Comparison of ENCODE assay signal across 1 cellular context in the genomic region with DNA sequence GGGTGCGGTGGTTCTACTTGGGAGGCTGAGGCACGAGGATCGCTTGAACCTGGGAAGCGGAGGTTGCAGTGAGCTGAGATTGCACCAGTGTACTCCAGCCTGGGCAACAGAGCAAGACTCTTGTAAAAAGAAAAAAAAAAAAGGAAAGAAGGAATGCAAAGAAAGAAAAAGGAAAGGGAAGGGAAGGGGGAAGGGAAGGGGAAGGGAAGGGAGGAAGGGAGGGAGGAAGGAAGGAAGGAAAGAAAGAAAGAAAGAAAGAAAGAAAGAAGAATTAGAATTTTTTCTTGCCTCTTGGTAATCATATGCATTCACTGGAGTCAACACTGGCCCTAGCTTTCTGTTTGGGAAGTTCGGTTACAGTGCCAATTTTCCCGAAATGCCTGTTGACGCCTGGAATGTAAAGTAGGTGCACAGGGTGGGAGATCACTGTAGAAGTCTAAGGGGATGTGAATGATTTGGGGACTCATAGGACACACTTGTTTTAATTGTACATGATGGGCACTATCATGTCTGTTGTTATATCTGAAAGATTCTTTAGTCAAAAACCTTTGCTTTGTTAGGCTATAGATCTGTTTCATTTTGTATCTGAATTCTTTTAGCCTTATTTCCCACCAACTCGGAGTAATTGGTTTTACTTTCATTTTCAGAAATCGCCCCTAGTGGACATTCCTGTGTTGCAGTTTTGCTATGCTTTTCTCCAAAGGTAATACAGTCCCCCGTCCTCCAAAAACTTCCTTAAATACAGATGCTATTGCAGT.
TF ChIP-seq lines count a peak whose summit lies in the region.

No MANE protein-coding gene starts in this region.

TF ChIP-seq in K562, 482 proteins besides CTCF, POLR2A, EP300 and RAD21 (continued from another document):
- TF ChIP-seq, protein P1, sequence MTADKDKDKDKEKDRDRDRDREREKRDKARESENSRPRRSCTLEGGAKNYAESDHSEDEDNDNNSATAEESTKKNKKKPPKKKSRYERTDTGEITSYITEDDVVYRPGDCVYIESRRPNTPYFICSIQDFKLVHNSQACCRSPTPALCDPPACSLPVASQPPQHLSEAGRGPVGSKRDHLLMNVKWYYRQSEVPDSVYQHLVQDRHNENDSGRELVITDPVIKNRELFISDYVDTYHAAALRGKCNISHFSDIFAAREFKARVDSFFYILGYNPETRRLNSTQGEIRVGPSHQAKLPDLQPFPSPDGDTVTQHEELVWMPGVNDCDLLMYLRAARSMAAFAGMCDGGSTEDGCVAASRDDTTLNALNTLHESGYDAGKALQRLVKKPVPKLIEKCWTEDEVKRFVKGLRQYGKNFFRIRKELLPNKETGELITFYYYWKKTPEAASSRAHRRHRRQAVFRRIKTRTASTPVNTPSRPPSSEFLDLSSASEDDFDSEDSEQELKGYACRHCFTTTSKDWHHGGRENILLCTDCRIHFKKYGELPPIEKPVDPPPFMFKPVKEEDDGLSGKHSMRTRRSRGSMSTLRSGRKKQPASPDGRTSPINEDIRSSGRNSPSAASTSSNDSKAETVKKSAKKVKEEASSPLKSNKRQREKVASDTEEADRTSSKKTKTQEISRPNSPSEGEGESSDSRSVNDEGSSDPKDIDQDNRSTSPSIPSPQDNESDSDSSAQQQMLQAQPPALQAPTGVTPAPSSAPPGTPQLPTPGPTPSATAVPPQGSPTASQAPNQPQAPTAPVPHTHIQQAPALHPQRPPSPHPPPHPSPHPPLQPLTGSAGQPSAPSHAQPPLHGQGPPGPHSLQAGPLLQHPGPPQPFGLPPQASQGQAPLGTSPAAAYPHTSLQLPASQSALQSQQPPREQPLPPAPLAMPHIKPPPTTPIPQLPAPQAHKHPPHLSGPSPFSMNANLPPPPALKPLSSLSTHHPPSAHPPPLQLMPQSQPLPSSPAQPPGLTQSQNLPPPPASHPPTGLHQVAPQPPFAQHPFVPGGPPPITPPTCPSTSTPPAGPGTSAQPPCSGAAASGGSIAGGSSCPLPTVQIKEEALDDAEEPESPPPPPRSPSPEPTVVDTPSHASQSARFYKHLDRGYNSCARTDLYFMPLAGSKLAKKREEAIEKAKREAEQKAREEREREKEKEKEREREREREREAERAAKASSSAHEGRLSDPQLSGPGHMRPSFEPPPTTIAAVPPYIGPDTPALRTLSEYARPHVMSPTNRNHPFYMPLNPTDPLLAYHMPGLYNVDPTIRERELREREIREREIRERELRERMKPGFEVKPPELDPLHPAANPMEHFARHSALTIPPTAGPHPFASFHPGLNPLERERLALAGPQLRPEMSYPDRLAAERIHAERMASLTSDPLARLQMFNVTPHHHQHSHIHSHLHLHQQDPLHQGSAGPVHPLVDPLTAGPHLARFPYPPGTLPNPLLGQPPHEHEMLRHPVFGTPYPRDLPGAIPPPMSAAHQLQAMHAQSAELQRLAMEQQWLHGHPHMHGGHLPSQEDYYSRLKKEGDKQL (CRISPR knock-in tag; IDR thresholded peaks at IDR 0.05; ENCODE audit: borderline replicate concordance) = no peak
- TF ChIP-seq NFE2L1 (tag; IDR thresholded peaks at IDR 0.05; ENCODE audit: borderline replicate concordance, low read depth) = no peak
- TF ChIP-seq LARP7 (IDR thresholded peaks at IDR 0.05) = 0 out of 2 replicates have a peak, but pooled peaks have one; percentile 69
- TF ChIP-seq KDM1A (IDR thresholded peaks at IDR 0.05) = 0 out of 4 replicates have a peak, but pooled peaks of 1 of the 2 experiments have one; percentile 8
- peak; percentile 65; the same call in 1 of the 2 replicates for TF ChIP-seq TEAD2 (tag; IDR thresholded peaks at IDR 0.05)
- TF ChIP-seq MEF2D (tag; conservative IDR thresholded peaks at IDR 0.05; ENCODE audit: low read depth) = 0 out of 2 replicates have a peak, but pooled peaks have one; percentile 33
- no peak for TF ChIP-seq ZNF77 (CRISPR knock-in tag; IDR thresholded peaks at IDR 0.05)
- TF ChIP-seq, protein P2, sequence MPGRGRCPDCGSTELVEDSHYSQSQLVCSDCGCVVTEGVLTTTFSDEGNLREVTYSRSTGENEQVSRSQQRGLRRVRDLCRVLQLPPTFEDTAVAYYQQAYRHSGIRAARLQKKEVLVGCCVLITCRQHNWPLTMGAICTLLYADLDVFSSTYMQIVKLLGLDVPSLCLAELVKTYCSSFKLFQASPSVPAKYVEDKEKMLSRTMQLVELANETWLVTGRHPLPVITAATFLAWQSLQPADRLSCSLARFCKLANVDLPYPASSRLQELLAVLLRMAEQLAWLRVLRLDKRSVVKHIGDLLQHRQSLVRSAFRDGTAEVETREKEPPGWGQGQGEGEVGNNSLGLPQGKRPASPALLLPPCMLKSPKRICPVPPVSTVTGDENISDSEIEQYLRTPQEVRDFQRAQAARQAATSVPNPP (IDR thresholded peaks at IDR 0.05; ENCODE audit: borderline replicate concordance, insufficient read depth, insufficient read length) = no peak
- TF ChIP-seq PHF20 (IDR thresholded peaks at IDR 0.05; ENCODE audit: partially characterized antibody) = peak; percentile 0
- peak; percentile 53; the same call in 1 of the 2 replicates for TF ChIP-seq TOE1 (IDR thresholded peaks at IDR 0.05; ENCODE audit: borderline replicate concordance)
- TF ChIP-seq TOE1 (CRISPR knock-in tag; IDR thresholded peaks at IDR 0.05; ENCODE audit: borderline replicate concordance, low read depth) = no peak
- TF ChIP-seq TEAD1 (CRISPR knock-in tag; IDR thresholded peaks at IDR 0.05) = peak in 1 of 2 experiments; percentile 22; a peak in 1 of 4 replicates
- TF ChIP-seq, protein P3, sequence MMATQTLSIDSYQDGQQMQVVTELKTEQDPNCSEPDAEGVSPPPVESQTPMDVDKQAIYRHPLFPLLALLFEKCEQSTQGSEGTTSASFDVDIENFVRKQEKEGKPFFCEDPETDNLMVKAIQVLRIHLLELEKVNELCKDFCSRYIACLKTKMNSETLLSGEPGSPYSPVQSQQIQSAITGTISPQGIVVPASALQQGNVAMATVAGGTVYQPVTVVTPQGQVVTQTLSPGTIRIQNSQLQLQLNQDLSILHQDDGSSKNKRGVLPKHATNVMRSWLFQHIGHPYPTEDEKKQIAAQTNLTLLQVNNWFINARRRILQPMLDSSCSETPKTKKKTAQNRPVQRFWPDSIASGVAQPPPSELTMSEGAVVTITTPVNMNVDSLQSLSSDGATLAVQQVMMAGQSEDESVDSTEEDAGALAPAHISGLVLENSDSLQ (IDR thresholded peaks at IDR 0.05) = no peak; the same call in 1 of the 2 replicates
- no peak for TF ChIP-seq FOXJ3 (CRISPR knock-in tag; IDR thresholded peaks at IDR 0.05)
- TF ChIP-seq JUN (IDR thresholded peaks at IDR 0.05; ENCODE audit: borderline replicate concordance, low read depth, low read length) = no peak
- TF ChIP-seq JUN (CRISPR knock-in tag; IDR thresholded peaks at IDR 0.05; ENCODE audit: borderline replicate concordance) = no peak
- 0 out of 2 replicates have a peak, but pooled peaks have one; percentile 7 for TF ChIP-seq NFIC (IDR thresholded peaks at IDR 0.05)
- TF ChIP-seq TRIM28 (IDR thresholded peaks at IDR 0.05) = peak; percentile 51; the same call in 1 of the 2 replicates
- TF ChIP-seq ARNT (IDR thresholded peaks at IDR 0.05) = 0 out of 4 replicates have a peak, but pooled peaks of 1 of the 2 experiments have one; percentile 69
- no peak for TF ChIP-seq FOXP1 (CRISPR knock-in tag; IDR thresholded peaks at IDR 0.05)
- TF ChIP-seq, protein P4, sequence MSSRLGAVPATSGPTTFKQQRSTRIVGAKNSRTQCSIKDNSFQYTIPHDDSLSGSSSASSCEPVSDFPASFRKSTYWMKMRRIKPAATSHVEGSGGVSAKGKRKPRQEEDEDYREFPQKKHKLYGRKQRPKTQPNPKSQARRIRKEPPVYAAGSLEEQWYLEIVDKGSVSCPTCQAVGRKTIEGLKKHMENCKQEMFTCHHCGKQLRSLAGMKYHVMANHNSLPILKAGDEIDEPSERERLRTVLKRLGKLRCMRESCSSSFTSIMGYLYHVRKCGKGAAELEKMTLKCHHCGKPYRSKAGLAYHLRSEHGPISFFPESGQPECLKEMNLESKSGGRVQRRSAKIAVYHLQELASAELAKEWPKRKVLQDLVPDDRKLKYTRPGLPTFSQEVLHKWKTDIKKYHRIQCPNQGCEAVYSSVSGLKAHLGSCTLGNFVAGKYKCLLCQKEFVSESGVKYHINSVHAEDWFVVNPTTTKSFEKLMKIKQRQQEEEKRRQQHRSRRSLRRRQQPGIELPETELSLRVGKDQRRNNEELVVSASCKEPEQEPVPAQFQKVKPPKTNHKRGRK (tag; IDR thresholded peaks at IDR 0.05) = peak; percentile 99
- 0 out of 2 replicates have a peak, but pooled peaks have one; percentile 9 for TF ChIP-seq MTA2 (IDR thresholded peaks at IDR 0.05; ENCODE audit: low read depth)
